ENCODE assay signal across 17 cellular contexts in the genomic region with DNA sequence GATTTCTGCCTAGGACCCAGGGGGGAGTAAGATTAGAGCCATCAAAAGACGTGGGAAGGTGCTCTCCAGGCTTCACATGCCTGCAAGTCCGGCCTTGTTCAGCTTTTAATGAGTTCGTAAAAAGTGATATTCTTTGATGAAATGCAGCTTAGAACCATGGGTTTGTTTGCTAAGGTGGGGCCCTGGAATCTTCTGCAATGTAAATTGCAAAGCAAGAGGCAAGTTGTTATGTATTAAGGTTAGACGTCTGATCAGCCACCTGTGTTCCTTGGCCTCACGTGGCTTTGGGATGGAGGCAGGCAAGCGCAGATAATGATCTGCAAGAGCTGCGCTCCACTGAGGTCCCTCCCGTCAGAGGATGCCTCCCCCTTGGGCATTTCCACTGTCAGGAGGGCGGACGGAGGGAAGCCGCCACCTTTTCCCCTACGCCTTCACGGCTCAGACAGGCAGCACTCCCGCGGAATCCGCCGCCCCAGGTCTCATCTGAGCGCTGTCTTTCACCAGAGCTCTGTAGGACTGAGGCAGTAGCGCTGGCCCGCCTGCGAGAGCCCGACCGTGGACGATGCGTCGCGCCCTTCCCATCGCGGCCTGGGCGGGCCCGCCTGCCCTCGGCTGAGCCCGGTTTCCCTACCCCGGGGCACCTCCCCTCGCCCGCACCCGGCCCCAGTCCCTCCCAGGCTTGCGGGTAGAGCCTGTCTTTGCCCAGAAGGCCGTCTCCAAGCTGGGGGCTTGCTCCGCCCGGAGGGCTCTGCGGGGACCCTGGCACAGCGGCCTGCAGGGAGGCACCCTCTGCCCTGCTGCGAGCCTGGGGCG.
DNase-seq lines count a peak whose midpoint lies in the region; ATAC-seq and TF ChIP-seq lines count a peak whose summit lies in the region.
"Had no signal": no experiment of that assay in that cellular context is flagged by ENCODE, and none has a peak within 500 bp of the region (broad histone marks: within the 10 kb centered on the region; RNA-seq: fewer than 3 reads in every experiment).

No MANE protein-coding gene starts in this region.

- no peaks in the 10 kb centered on the region for H3K36me3 ChIP-seq in transverse colon
- H3K36me3 ChIP-seq: lower lobe of right lung, tibial artery had no signal

- peaks cover 0 to under 1% (median 0%) of the 10 kb centered on the region in 4 donors for H3K4me1 ChIP-seq in transverse colon
- H3K4me1 ChIP-seq: Peyer's patch had no signal

- no peak overlapping the region for H3K27ac Mint-ChIP-seq in activated T-cell treated with anti-CD3 and anti-CD28 coated beads, Interleukin-2, amount 50 U/mL, for 24 hours
- H3K27ac Mint-ChIP-seq in glutamatergic neuron (ENCODE audit: unreplicated experiment): peak overlapping the region; percentile 43
- H3K27ac Mint-ChIP-seq: naive B cell; stimulated activated memory B cell treated with anti-CD40 and anti-IgM and Interleukin-4, amounts not matched to agents 10 μg/mL and 1 μg/mL and 100 μg/mL, for 72 hours had no signal

- no peak for TF ChIP-seq POLR2A in transverse colon (IDR thresholded peaks at IDR 0.05)

- WGBS in transverse colon (ENCODE audit: low coverage in 1 of 2), 2 donors: 65% methylated on average over 45 of the region's 45 CpGs; no CpG with 5 or more reads in 1 of the 2 donors

- peaks cover 39% of the 10 kb centered on the region for H3K4me1 Mint-ChIP-seq in activated T-cell treated with anti-CD3 and anti-CD28 coated beads, Interleukin-2, amount 50 U/mL, for 24 hours (ENCODE audit: low read depth)
- peaks cover 2% of the 10 kb centered on the region for H3K4me1 Mint-ChIP-seq in glutamatergic neuron (ENCODE audit: low read depth, unreplicated experiment)

- H3K27me3 Mint-ChIP-seq in activated T-cell treated with anti-CD3 and anti-CD28 coated beads, Interleukin-2, amount 50 U/mL, for 24 hours: no peaks in the 10 kb centered on the region
- peaks cover 6% of the 10 kb centered on the region for H3K27me3 Mint-ChIP-seq in glutamatergic neuron (ENCODE audit: unreplicated experiment)
- H3K27me3 Mint-ChIP-seq: naive B cell; stimulated activated memory B cell treated with anti-CD40 and anti-IgM and Interleukin-4, amounts not matched to agents 10 μg/mL and 1 μg/mL and 100 μg/mL, for 72 hours had no signal

- TF ChIP-seq EP300 in transverse colon (IDR thresholded peaks at IDR 0.05; ENCODE audit: low read depth): no peak

- no peak overlapping the region for H3K4me3 ChIP-seq in transverse colon
- H3K4me3 ChIP-seq: ascending aorta, lower lobe of right lung, Peyer's patch, tibial artery had no signal

- ATAC-seq in HG03108 (IDR thresholded peaks at IDR 0.05; ENCODE audit: unreplicated experiment) (no peak), HG03354 (IDR thresholded peaks at IDR 0.05; ENCODE audit: poor library complexity, severe bottlenecking, unreplicated experiment) (no peak), HG02763 (IDR thresholded peaks at IDR 0.05; ENCODE audit: unreplicated experiment) (no peak)
- ATAC-seq: stimulated activated memory B cell treated with anti-CD40 and anti-IgM and Interleukin-4, amounts not matched to agents 10 μg/mL and 1 μg/mL and 100 μg/mL, for 72 hours had no signal

- H3K27ac ChIP-seq in transverse colon: no peak overlapping the region
- H3K27ac ChIP-seq: ascending aorta, lower lobe of right lung, Peyer's patch, tibial artery had no signal

- H3K4me3 Mint-ChIP-seq in activated T-cell treated with anti-CD3 and anti-CD28 coated beads, Interleukin-2, amount 50 U/mL, for 24 hours: no peak overlapping the region
- peak overlapping the region; percentile 38 for H3K4me3 Mint-ChIP-seq in glutamatergic neuron (ENCODE audit: unreplicated experiment)
- H3K4me3 Mint-ChIP-seq: naive B cell; stimulated activated memory B cell treated with anti-CD40 and anti-IgM and Interleukin-4, amounts not matched to agents 10 μg/mL and 1 μg/mL and 100 μg/mL, for 72 hours had no signal

- in situ Hi-C loops in transverse colon (cut with MboI; ENCODE audit: low pct_ligation_motif_present in 1 of 4, low pct_unique_long_range_greater_than_20kb in 1 of 4, low sequenced_read_pairs in 3 of 4): no loop called here

- H3K9me3 ChIP-seq in transverse colon: no peaks in the 10 kb centered on the region
- H3K9me3 ChIP-seq: ascending aorta, lower lobe of right lung, Peyer's patch, tibial artery had no signal

- TF ChIP-seq CTCF in glutamatergic neuron (IDR thresholded peaks at IDR 0.05; ENCODE audit: partially characterized antibody, unreplicated experiment) (no peak), transverse colon (IDR thresholded peaks at IDR 0.05) (no peak)

- DNase-seq in activated T-cell treated with anti-CD3 and anti-CD28 coated beads, Interleukin-2, amount 50 U/mL, for 24 hours: peak; percentile 29
- DNase-seq in activated T-cell treated with anti-CD3 and anti-CD28 coated beads, Interleukin-2, amount 50 U/mL, for 1 hour: no peak
- DNase-seq in glutamatergic neuron (peak; percentile 55), mesenteric fat pad (ENCODE audit: low spot score) (peak; percentile 80), transverse colon (peak; percentile 18)
- DNase-seq: activated CD4-positive, alpha-beta T cell treated with anti-CD3 and anti-CD28 coated beads for 48 hours; activated naive CD4-positive, alpha-beta T cell treated with anti-CD3 and anti-CD28 coated beads, Interleukin-2, amount 50 U/mL, for 16 hours; lower lobe of right lung; naive B cell; NCI-H1694 treated with DMSO at 0.1 percent for 48 hours; Peyer's patch; tibial artery had no signal

- H3K27me3 ChIP-seq in transverse colon: no peaks in the 10 kb centered on the region
- H3K27me3 ChIP-seq: ascending aorta, Peyer's patch, tibial artery had no signal

- intact Hi-C loops in transverse colon (cut with DNase I; ENCODE audit: low total_unique reads): no loop called here

- H3K36me3 Mint-ChIP-seq in activated T-cell treated with anti-CD3 and anti-CD28 coated beads, Interleukin-2, amount 50 U/mL, for 24 hours (ENCODE audit: low read depth): peaks cover 15% of the 10 kb centered on the region
- no peaks in the 10 kb centered on the region for H3K36me3 Mint-ChIP-seq in glutamatergic neuron (ENCODE audit: unreplicated experiment)

- H3K9me3 Mint-ChIP-seq in activated T-cell treated with anti-CD3 and anti-CD28 coated beads, Interleukin-2, amount 50 U/mL, for 24 hours: peaks cover 9% of the 10 kb centered on the region
- H3K9me3 Mint-ChIP-seq in glutamatergic neuron (ENCODE audit: unreplicated experiment): no peaks in the 10 kb centered on the region
- H3K9me3 Mint-ChIP-seq: stimulated activated memory B cell treated with anti-CD40 and anti-IgM and Interleukin-4, amounts not matched to agents 10 μg/mL and 1 μg/mL and 100 μg/mL, for 72 hours had no signal
